ENCODE assay signal across 16 cellular contexts in the genomic region with DNA sequence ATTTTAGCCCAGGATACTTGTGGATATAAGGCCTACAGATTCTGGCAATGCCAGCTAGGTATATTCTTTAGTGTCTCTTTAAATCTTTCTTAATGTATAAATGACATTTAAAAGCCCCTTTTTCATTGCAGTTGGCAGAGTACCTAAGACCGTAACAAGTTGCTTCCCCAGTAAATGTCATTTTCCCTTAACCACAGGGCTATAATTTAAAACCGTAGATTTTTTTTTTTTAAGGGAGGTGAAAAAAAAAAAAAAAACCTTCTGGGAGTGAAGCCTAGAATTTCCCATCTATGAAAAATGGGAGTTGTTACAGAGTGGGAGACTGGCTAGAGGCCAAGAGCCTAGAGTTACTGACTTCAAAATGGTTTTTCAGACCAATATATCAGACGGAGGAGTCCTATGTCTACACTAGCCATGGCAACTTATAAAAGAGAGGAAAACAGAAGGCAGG.
"Had no signal": no experiment of that assay in that cellular context is flagged by ENCODE, and none has a peak within 500 bp of the region (broad histone marks: within the 10 kb centered on the region; RNA-seq: fewer than 3 reads in every experiment).

No MANE protein-coding gene starts in this region.

- ATAC-seq: activated T-cell treated with anti-CD3 and anti-CD28 coated beads, Interleukin-2, amount 50 U/mL, for 72 hours; esophagus mucosa; right cardiac atrium had no signal

- H3K9me3 Mint-ChIP-seq: activated CD4-positive, alpha-beta memory T cell treated with anti-CD3 and anti-CD28 coated beads, Interleukin-2, amount 10 ng/mL, durations not matched to agents 7 days and 5 days; activated naive CD8-positive, alpha-beta T cell treated with anti-CD3 and anti-CD28 coated beads, Interleukin-2, amount 10 ng/mL, durations not matched to agents 7 days and 5 days; neural progenitor cell had no signal

- H3K4me3 ChIP-seq: cardiac muscle cell, neural progenitor cell, smooth muscle cell, tibial artery had no signal

- H3K4me3 Mint-ChIP-seq: activated CD4-positive, alpha-beta memory T cell treated with anti-CD3 and anti-CD28 coated beads, Interleukin-2, amount 10 ng/mL, durations not matched to agents 7 days and 5 days; activated naive CD8-positive, alpha-beta T cell treated with anti-CD3 and anti-CD28 coated beads, Interleukin-2, amount 10 ng/mL, durations not matched to agents 7 days and 5 days; activated T-cell treated with anti-CD3 and anti-CD28 coated beads, Interleukin-2, amount 50 U/mL, for 72 hours; neural progenitor cell had no signal

- DNase-seq: activated CD4-positive, alpha-beta memory T cell treated with anti-CD3 and anti-CD28 coated beads, Interleukin-2, amount 10 ng/mL, durations not matched to agents 7 days and 5 days; activated CD4-positive, alpha-beta T cell treated with anti-CD3 and anti-CD28 coated beads for 1 hour; activated CD8-positive, alpha-beta memory T cell treated with anti-CD3 and anti-CD28 coated beads, Interleukin-2, amount 50 U/mL, for 4 hours; activated gamma-delta T cell treated with Interleukin-2 at 50 U/mL for 16 hours; activated naive CD8-positive, alpha-beta T cell treated with anti-CD3 and anti-CD28 coated beads, Interleukin-2, amount 10 ng/mL, durations not matched to agents 7 days and 5 days; activated T-cell treated with anti-CD3 and anti-CD28 coated beads, Interleukin-2, amount 50 U/mL, for 72 hours; aorta; hippocampal formation; kidney glomerular epithelial cell; right cardiac atrium; T1000; tibial artery had no signal

- H3K36me3 Mint-ChIP-seq: activated naive CD8-positive, alpha-beta T cell treated with anti-CD3 and anti-CD28 coated beads, Interleukin-2, amount 10 ng/mL, durations not matched to agents 7 days and 5 days; neural progenitor cell had no signal

- H3K27ac Mint-ChIP-seq: activated CD4-positive, alpha-beta memory T cell treated with anti-CD3 and anti-CD28 coated beads, Interleukin-2, amount 10 ng/mL, durations not matched to agents 7 days and 5 days; activated naive CD8-positive, alpha-beta T cell treated with anti-CD3 and anti-CD28 coated beads, Interleukin-2, amount 10 ng/mL, durations not matched to agents 7 days and 5 days; activated T-cell treated with anti-CD3 and anti-CD28 coated beads, Interleukin-2, amount 50 U/mL, for 72 hours; neural progenitor cell had no signal

- H3K4me1 Mint-ChIP-seq: neural progenitor cell had no signal

- H3K27me3 Mint-ChIP-seq: activated CD4-positive, alpha-beta memory T cell treated with anti-CD3 and anti-CD28 coated beads, Interleukin-2, amount 10 ng/mL, durations not matched to agents 7 days and 5 days; activated naive CD8-positive, alpha-beta T cell treated with anti-CD3 and anti-CD28 coated beads, Interleukin-2, amount 10 ng/mL, durations not matched to agents 7 days and 5 days had no signal
